22 cellular contexts compared by ENCODE assay signal in the genomic region with DNA sequence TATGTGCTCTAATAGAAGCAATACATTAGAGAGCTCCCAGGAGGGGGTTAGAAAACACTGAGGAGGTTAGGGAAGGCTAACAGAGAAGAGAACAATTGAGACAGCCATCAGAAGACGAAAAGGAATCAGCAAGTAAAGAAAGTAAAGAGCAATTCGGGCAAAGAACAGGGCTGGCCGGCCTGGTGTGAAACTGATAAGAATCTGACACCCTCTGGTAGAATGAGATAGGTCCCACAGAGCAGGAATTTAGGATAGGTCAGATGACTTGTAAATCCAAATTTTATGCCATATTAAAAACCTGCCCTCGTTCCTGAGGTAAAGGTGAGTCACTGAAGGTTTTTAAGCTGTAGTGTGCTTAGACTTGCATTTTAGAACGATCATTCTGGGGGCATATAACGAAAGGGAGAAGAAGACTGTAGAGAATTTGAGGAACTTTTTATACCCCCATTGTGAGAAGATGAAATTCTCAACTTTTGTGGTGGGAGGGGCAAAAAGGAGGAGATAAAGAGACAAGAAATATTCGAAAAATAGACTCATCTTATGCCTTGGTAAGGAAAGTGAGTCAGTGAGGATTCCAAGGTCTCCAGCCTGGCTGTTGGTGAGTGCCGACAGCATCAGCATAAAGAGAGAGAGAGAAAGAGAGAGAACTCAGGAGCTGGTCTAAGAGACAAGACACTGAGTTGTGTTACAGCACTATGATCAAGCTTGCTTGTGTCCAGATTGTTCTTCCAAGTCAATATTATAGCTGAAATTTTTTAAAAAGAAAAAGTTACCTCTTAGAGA. TPM values are rescaled to one million over a fixed set of nuclear protein-coding genes. Genes with fewer than 3 reads are reported as not detected.
DNase-seq lines count a peak whose midpoint lies in the region; ATAC-seq and TF ChIP-seq lines count a peak whose summit lies in the region.
"Had no signal": no experiment of that assay in that cellular context is flagged by ENCODE, and none has a peak within 500 bp of the region (broad histone marks: within the 10 kb centered on the region; RNA-seq: fewer than 3 reads in every experiment).

No MANE protein-coding gene starts in this region.

- TF ChIP-seq CTCF in foreskin keratinocyte (conservative IDR thresholded peaks at IDR 0.05) (no peak), nephron progenitor cell (IDR thresholded peaks at IDR 0.05) (no peak)

- H3K36me3 Mint-ChIP-seq in nephron progenitor cell (ENCODE audit: low read depth): no peaks in the 10 kb centered on the region
- H3K36me3 Mint-ChIP-seq: activated naive CD4-positive, alpha-beta T cell treated with anti-CD3 and anti-CD28 coated beads, Interleukin-2, amount 50 U/mL, for 24 hours; memory B cell had no signal

- no peak overlapping the region for H3K4me3 Mint-ChIP-seq in nephron progenitor cell
- H3K4me3 Mint-ChIP-seq: activated naive CD4-positive, alpha-beta T cell treated with anti-CD3 and anti-CD28 coated beads, Interleukin-2, amount 50 U/mL, for 24 hours; activated T-helper 1 cell treated with anti-CD3 and anti-CD28 coated beads, Interleukin-12 subunit alpha, Interleukin-12 subunit beta, Interleukin-2, Interleukin-4 antibody, amounts not matched to agents 30 ng/mL and 10 ng/mL and 1 ng/mL, durations not matched to agents 14 hours and 24 hours and 36 hours; memory B cell had no signal

- ATAC-seq in foreskin keratinocyte (peak; percentile 77), HG02763 (IDR thresholded peaks at IDR 0.05; ENCODE audit: unreplicated experiment) (no peak), GM18520 (IDR thresholded peaks at IDR 0.05; ENCODE audit: unreplicated experiment) (no peak)
- ATAC-seq: left colon had no signal

- H3K9me3 Mint-ChIP-seq in nephron progenitor cell: no peaks in the 10 kb centered on the region
- H3K9me3 Mint-ChIP-seq: activated naive CD4-positive, alpha-beta T cell treated with anti-CD3 and anti-CD28 coated beads, Interleukin-2, amount 50 U/mL, for 24 hours; activated T-helper 1 cell treated with anti-CD3 and anti-CD28 coated beads, Interleukin-12 subunit alpha, Interleukin-12 subunit beta, Interleukin-2, Interleukin-4 antibody, amounts not matched to agents 30 ng/mL and 10 ng/mL and 1 ng/mL, durations not matched to agents 14 hours and 24 hours and 36 hours; memory B cell had no signal

- H3K27me3 ChIP-seq in H7 (ENCODE audit: control insufficient read depth, insufficient read depth, low read length) (no peaks in the 10 kb centered on the region), NT2/D1 (ENCODE audit: insufficient read depth, insufficient read length) (no peaks in the 10 kb centered on the region), foreskin keratinocyte (no peaks in the 10 kb centered on the region)
- H3K27me3 ChIP-seq: upper lobe of left lung had no signal

- H3K4me1 ChIP-seq in NT2/D1 (ENCODE audit: insufficient read depth, insufficient read length) (no peaks in the 10 kb centered on the region), foreskin keratinocyte (no peaks in the 10 kb centered on the region)
- H3K4me1 ChIP-seq: upper lobe of left lung had no signal

- DNase-seq in H7 (peak; percentile 19), NT2/D1 (ENCODE audit: low read depth, low spot score) (peak; percentile 6), foreskin keratinocyte (peak; percentile 17 to 56), nephron progenitor cell (no peak), HT-29 (ENCODE audit: low spot score) (no peak), ureter (ENCODE audit: low spot score) (no peak)
- DNase-seq: activated B cell treated with CpG ODN at 0.5 μM for 24 hours; aorta; COR-L47; HCEC 1CT; Kasumi-1; left colon; NCI-H187; stimulated activated CD4-positive, alpha-beta T cell treated with anti-CD3 and anti-CD28 coated beads, Interleukin-1b, Interleukin-23, amount 100 ng/mL, for 48 hours; T-helper 9 cell; upper lobe of left lung had no signal

- peaks cover 23% of the 10 kb centered on the region for H3K4me1 Mint-ChIP-seq in nephron progenitor cell
- H3K4me1 Mint-ChIP-seq: activated naive CD4-positive, alpha-beta T cell treated with anti-CD3 and anti-CD28 coated beads, Interleukin-2, amount 50 U/mL, for 24 hours had no signal

- peaks cover 4% of the 10 kb centered on the region; the same call in 1 of the 2 replicates for H3K9me3 ChIP-seq in NT2/D1 (ENCODE audit: insufficient read depth, low read length)
- H3K9me3 ChIP-seq: upper lobe of left lung had no signal

- no peaks in the 10 kb centered on the region for H3K36me3 ChIP-seq in H7 (replicated peaks; ENCODE audit: control insufficient read depth, insufficient read depth, low read length)
- H3K36me3 ChIP-seq in NT2/D1 (ENCODE audit: insufficient read depth, insufficient read length, low read length): no peaks in the 10 kb centered on the region
- H3K36me3 ChIP-seq: upper lobe of left lung had no signal

- no peak overlapping the region for H3K9ac ChIP-seq in NT2/D1 (ENCODE audit: insufficient read length, low read depth)

- H3K27me3 Mint-ChIP-seq in nephron progenitor cell (ENCODE audit: low read depth, poor library complexity): peaks cover 8% of the 10 kb centered on the region
- H3K27me3 Mint-ChIP-seq: activated B cell treated with CpG ODN at 0.5 μM for 24 hours; activated naive CD4-positive, alpha-beta T cell treated with anti-CD3 and anti-CD28 coated beads, Interleukin-2, amount 50 U/mL, for 24 hours; memory B cell had no signal

- H3K27ac Mint-ChIP-seq in nephron progenitor cell: peak overlapping the region; percentile 3
- H3K27ac Mint-ChIP-seq: activated B cell treated with CpG ODN at 0.5 μM for 24 hours; activated naive CD4-positive, alpha-beta T cell treated with anti-CD3 and anti-CD28 coated beads, Interleukin-2, amount 50 U/mL, for 24 hours; activated T-helper 1 cell treated with anti-CD3 and anti-CD28 coated beads, Interleukin-12 subunit alpha, Interleukin-12 subunit beta, Interleukin-2, Interleukin-4 antibody, amounts not matched to agents 30 ng/mL and 10 ng/mL and 1 ng/mL, durations not matched to agents 14 hours and 24 hours and 36 hours; memory B cell had no signal

- no peak overlapping the region for H3K4me3 ChIP-seq in H7 (ENCODE audit: insufficient read depth, low read depth, low read length)
- H3K4me3 ChIP-seq in NT2/D1 (ENCODE audit: insufficient read length, low read depth): no peak overlapping the region
- H3K4me3 ChIP-seq: skin epidermis, upper lobe of left lung had no signal

- no peak overlapping the region for H3K27ac ChIP-seq in foreskin keratinocyte
- H3K27ac ChIP-seq: upper lobe of left lung had no signal

RNA-seq across cellular contexts. Expression of gene TMEM167A, which starts 51.3 kb away (rescaled TPM):
- 76.5 and 104 TPM in 2 replicates for total RNA-seq in H7 (2014; rRNA removed; shearing (Covaris generic))
- total RNA-seq in foreskin keratinocyte (58.3 and 61.5 TPM in 2 replicates), ureter (50.3 TPM)
- polyA plus RNA-seq in foreskin keratinocyte: 68.1 and 77.5 TPM in 2 replicates
- 17.1 and 19.4 TPM in 2 replicates for total RNA-seq in HT-29 (2014; rRNA removed; shearing (Covaris generic))

RNA-seq across cellular contexts. Expression of gene XRCC4, which starts 51.5 kb away (rescaled TPM):
- 12.2 and 19.3 TPM in 2 replicates for total RNA-seq in H7 (2014; rRNA removed; shearing (Covaris generic))
- total RNA-seq in foreskin keratinocyte (11.1 and 12.2 TPM in 2 replicates), ureter (7.0 TPM)
- 8.6 and 10.2 TPM in 2 replicates for polyA plus RNA-seq in foreskin keratinocyte
- total RNA-seq in HT-29 (2014; rRNA removed; shearing (Covaris generic)): 4.2 and 4.4 TPM in 2 replicates

Comparison
In these comparisons a context has a peak if more than half of its experiments do, and no peak if none do; other contexts are left out.
1. DNase-seq: peak in H7 (single experiment), NT2/D1 (single experiment) and foreskin keratinocyte (2 of 2); none in nephron progenitor cell (single experiment), HT-29 (single experiment) and ureter (single experiment).